ENCODE assay signal across 3 cellular contexts in the genomic region with DNA sequence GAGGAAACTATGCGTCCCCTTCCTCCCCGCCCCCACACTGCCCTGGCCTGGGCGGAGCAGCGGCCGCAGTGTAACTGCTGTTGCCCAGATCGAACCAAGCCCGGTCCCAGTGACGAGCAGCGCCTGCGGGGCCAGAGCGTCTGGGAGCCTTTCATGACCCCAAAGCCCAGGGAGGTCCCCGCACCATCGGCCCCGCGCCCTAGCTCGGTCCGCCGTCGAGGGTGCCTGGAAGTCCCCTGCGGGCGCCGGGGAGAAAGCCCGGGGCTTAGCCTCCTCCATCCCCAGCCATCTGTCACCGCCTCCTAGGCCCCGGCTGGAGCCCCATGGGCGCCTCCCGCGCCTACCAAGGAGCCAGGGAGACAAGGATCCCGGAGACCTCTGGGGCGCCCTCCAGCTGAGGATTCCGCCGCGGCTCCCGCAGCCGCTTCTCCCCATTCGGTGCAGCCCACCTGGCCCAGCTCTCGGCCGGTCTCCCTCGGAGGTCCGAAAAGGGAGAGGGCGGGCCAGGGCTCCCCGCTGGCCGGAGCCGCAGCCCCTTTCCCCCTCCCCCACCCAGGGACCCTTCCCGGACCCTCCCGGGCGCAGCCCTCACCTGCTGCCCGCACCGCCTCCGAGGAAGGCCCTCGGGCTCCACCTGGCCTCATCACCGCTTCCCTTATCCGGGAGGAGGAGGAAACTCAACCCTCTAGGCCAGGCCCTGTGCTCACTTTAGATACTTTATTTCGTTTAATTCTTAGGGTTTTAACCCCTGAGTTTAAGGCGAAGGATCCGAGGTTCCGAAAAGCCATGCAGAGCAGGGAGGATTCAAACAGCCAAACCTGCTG.
TF ChIP-seq lines count a peak whose summit lies in the region.

No MANE protein-coding gene starts in this region.

TF ChIP-seq in SK-N-SH, 30 proteins besides CTCF, POLR2A, EP300 and RAD21:
- no peak for TF ChIP-seq USF1 (IDR thresholded peaks at IDR 0.05; ENCODE audit: borderline replicate concordance, low read depth)
- TF ChIP-seq RFX5 (IDR thresholded peaks at IDR 0.05; ENCODE audit: low read length), result no peak
- TF ChIP-seq JUND (IDR thresholded peaks at IDR 0.05), result no peak
- TF ChIP-seq MEF2A (IDR thresholded peaks at IDR 0.05; ENCODE audit: borderline replicate concordance, low read depth), result no peak
- TF ChIP-seq MAX (IDR thresholded peaks at IDR 0.05; ENCODE audit: low read depth), result no peak
- no peak for TF ChIP-seq TCF12 (IDR thresholded peaks at IDR 0.05)
- TF ChIP-seq GABPA (IDR thresholded peaks at IDR 0.05; ENCODE audit: low read depth), result no peak
- TF ChIP-seq RXRA (IDR thresholded peaks at IDR 0.05; ENCODE audit: borderline replicate concordance, low read depth), result no peak

TF ChIP-seq in SK-N-SH treated with all-trans-retinoic acid at 6 μM for 48 hours, 23 proteins besides CTCF, POLR2A, EP300 and RAD21:
- TF ChIP-seq GLIS3 (CRISPR knock-in tag; IDR thresholded peaks at IDR 0.05), result no peak
- TF ChIP-seq ZNF70 (CRISPR knock-in tag; IDR thresholded peaks at IDR 0.05), result no peak
- TF ChIP-seq RARB (CRISPR knock-in tag; IDR thresholded peaks at IDR 0.05), result no peak
- TF ChIP-seq, protein P1, sequence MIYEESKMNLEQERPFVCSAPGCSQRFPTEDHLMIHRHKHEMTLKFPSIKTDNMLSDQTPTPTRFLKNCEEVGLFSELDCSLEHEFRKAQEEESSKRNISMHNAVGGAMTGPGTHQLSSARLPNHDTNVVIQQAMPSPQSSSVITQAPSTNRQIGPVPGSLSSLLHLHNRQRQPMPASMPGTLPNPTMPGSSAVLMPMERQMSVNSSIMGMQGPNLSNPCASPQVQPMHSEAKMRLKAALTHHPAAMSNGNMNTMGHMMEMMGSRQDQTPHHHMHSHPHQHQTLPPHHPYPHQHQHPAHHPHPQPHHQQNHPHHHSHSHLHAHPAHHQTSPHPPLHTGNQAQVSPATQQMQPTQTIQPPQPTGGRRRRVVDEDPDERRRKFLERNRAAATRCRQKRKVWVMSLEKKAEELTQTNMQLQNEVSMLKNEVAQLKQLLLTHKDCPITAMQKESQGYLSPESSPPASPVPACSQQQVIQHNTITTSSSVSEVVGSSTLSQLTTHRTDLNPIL (CRISPR knock-in tag; IDR thresholded peaks at IDR 0.05; ENCODE audit: low read depth), result no peak
- TF ChIP-seq ARNTL (CRISPR knock-in tag; IDR thresholded peaks at IDR 0.05; ENCODE audit: borderline replicate concordance, low read depth), result no peak
- TF ChIP-seq ZNF8 (CRISPR knock-in tag; IDR thresholded peaks at IDR 0.05), result no peak
- no peak for TF ChIP-seq SNAI2 (CRISPR knock-in tag; IDR thresholded peaks at IDR 0.05)
- TF ChIP-seq PPARA (CRISPR knock-in tag; IDR thresholded peaks at IDR 0.05; ENCODE audit: borderline replicate concordance), result no peak
- no peak for TF ChIP-seq ZC3H10 (CRISPR knock-in tag; IDR thresholded peaks at IDR 0.05)
- no peak for TF ChIP-seq TOX (CRISPR knock-in tag; IDR thresholded peaks at IDR 0.05; ENCODE audit: borderline replicate concordance)
- TF ChIP-seq, protein P2, sequence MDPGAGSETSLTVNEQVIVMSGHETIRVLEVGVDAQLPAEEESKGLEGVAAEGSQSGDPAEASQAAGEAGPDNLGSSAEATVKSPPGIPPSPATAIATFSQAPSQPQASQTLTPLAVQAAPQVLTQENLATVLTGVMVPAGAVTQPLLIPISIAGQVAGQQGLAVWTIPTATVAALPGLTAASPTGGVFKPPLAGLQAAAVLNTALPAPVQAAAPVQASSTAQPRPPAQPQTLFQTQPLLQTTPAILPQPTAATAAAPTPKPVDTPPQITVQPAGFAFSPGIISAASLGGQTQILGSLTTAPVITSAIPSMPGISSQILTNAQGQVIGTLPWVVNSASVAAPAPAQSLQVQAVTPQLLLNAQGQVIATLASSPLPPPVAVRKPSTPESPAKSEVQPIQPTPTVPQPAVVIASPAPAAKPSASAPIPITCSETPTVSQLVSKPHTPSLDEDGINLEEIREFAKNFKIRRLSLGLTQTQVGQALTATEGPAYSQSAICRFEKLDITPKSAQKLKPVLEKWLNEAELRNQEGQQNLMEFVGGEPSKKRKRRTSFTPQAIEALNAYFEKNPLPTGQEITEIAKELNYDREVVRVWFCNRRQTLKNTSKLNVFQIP (CRISPR knock-in tag; IDR thresholded peaks at IDR 0.05; ENCODE audit: borderline replicate concordance, low read depth), result no peak
- TF ChIP-seq OSR1 (CRISPR knock-in tag; IDR thresholded peaks at IDR 0.05), result no peak
- no peak for TF ChIP-seq CSDC2 (CRISPR knock-in tag; IDR thresholded peaks at IDR 0.05)
- TF ChIP-seq ZFP30 (CRISPR knock-in tag; IDR thresholded peaks at IDR 0.05), result no peak
- no peak for TF ChIP-seq ZNF565 (CRISPR knock-in tag; conservative IDR thresholded peaks at IDR 0.05; ENCODE audit: low read depth)
- TF ChIP-seq, protein P3, sequence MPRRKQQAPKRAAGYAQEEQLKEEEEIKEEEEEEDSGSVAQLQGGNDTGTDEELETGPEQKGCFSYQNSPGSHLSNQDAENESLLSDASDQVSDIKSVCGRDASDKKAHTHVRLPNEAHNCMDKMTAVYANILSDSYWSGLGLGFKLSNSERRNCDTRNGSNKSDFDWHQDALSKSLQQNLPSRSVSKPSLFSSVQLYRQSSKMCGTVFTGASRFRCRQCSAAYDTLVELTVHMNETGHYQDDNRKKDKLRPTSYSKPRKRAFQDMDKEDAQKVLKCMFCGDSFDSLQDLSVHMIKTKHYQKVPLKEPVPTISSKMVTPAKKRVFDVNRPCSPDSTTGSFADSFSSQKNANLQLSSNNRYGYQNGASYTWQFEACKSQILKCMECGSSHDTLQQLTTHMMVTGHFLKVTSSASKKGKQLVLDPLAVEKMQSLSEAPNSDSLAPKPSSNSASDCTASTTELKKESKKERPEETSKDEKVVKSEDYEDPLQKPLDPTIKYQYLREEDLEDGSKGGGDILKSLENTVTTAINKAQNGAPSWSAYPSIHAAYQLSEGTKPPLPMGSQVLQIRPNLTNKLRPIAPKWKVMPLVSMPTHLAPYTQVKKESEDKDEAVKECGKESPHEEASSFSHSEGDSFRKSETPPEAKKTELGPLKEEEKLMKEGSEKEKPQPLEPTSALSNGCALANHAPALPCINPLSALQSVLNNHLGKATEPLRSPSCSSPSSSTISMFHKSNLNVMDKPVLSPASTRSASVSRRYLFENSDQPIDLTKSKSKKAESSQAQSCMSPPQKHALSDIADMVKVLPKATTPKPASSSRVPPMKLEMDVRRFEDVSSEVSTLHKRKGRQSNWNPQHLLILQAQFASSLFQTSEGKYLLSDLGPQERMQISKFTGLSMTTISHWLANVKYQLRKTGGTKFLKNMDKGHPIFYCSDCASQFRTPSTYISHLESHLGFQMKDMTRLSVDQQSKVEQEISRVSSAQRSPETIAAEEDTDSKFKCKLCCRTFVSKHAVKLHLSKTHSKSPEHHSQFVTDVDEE (CRISPR knock-in tag; IDR thresholded peaks at IDR 0.05), result no peak
TF ChIP-seq in SK-N-SH treated with all-trans-retinoic acid at 6 μM for 48 hours: peak in this region for 0.

TF ChIP-seq in H1, 55 proteins besides CTCF, POLR2A, EP300 and RAD21:
- TF ChIP-seq RFX5 (IDR thresholded peaks at IDR 0.05; ENCODE audit: borderline replicate concordance, low read depth, low read length), result no peak
- TF ChIP-seq SP4 (IDR thresholded peaks at IDR 0.05; ENCODE audit: low read length), result no peak
- no peak for TF ChIP-seq RBBP5 (IDR thresholded peaks at IDR 0.05; ENCODE audit: borderline replicate concordance, low read depth, low read length)
- TF ChIP-seq NRF1 (IDR thresholded peaks at IDR 0.05; ENCODE audit: low read depth, low read length), result no peak
TF ChIP-seq in H1: peak in this region for 0.
